Comparison of ENCODE assay signal across 9 cellular contexts in genomic region chr14:49896956-49897355, GRCh38. TPM values are rescaled to one million over a fixed set of nuclear protein-coding genes. Genes with fewer than 3 reads are reported as not detected.
DNase-seq lines count a peak whose midpoint lies in the region; ATAC-seq, FAIRE-seq and TF ChIP-seq lines count a peak whose summit lies in the region.
"Had no signal": no experiment of that assay in that cellular context is flagged by ENCODE, and none has a peak within 500 bp of the region (broad histone marks: within the 10 kb centered on the region; RNA-seq: fewer than 3 reads in every experiment).

No MANE protein-coding gene starts in this region.

- peaks cover 12% of the 10 kb centered on the region; the same call in 1 of the 2 replicates for H4K20me1 ChIP-seq in K562 (replicated peaks; ENCODE audit: control insufficient read depth, insufficient read depth, low read length)

- H3K36me3 ChIP-seq in HEK293 (ENCODE audit: control insufficient read depth in 2 of 2, insufficient read depth in 1 of 2, low read length in 2 of 2), result peaks cover 3 to 27% of the 10 kb centered on the region in 2 experiments; a peak in 2 of 3 replicates
- peaks cover 26% of the 10 kb centered on the region for H3K36me3 ChIP-seq in K562 (ENCODE audit: control insufficient read depth, insufficient read depth, low read length)

- no peak for TF ChIP-seq RAD21 in K562 (CRISPR knock-in tag; conservative IDR thresholded peaks at IDR 0.05 in 1 of 2, IDR thresholded peaks at IDR 0.05 in 1 of 2)

- intact Hi-C loops in K562 (cut with micrococcal nuclease), result loop anchor here (1.0 to 5.0 kb wide), 3 partner anchors 75 to 165 kb away; no protein-coding TSS in a partner anchor

- no peaks in the 10 kb centered on the region for H3K27me3 Mint-ChIP-seq in naive B cell

- no peak for TF ChIP-seq CTCF in AG04449 (IDR thresholded peaks at IDR 0.05; ENCODE audit: insufficient read depth, low read length, missing control alignments)
- TF ChIP-seq CTCF in HEK293 (tag by site-specific recombination; IDR thresholded peaks at IDR 0.05), result no peak
- TF ChIP-seq CTCF in K562 (IDR thresholded peaks at IDR 0.05 in 2 of 3, conservative IDR thresholded peaks at IDR 0.05 in 1 of 3; ENCODE audit: insufficient read depth in 2 of 3, low read depth in 1 of 3, low read length in 3 of 3), result no peak

- ATAC-seq in K562, result no peak
- ATAC-seq in naive B cell (ENCODE audit: low read depth in 2 of 2), result no peak

- H3K27me3 ChIP-seq in K562 (ENCODE audit: control insufficient read depth in 2 of 2, insufficient read depth in 2 of 2, low read length in 2 of 2), result no peaks in the 10 kb centered on the region

- peak overlapping the region; percentile 25 to 100 (median 84) for H3K4me3 Mint-ChIP-seq in naive B cell

- H3K27ac ChIP-seq in HEK293 (ENCODE audit: extremely low read depth, low read depth, low read length) (no peak overlapping the region), K562 (ENCODE audit: extremely low read depth, low read depth, low read length) (peak overlapping the region; percentile 44)

- H3K4me1 Mint-ChIP-seq in naive B cell, result peaks cover 42 to 56% (median 56%) of the 10 kb centered on the region in 3 donors

- POLR2A ChIA-PET in AG04449 (lab: Yijun Ruan, JAX), result no interaction called here
- POLR2A ChIA-PET in HEK293 (lab: Yijun Ruan, JAX), result no interaction called here
- POLR2A ChIA-PET in K562 (lab: Yijun Ruan, JAX), result no interaction called here

- H3K79me2 ChIP-seq in K562 (ENCODE audit: control insufficient read depth, insufficient read depth, low read length), result peaks cover 65% of the 10 kb centered on the region

- peak overlapping the region; percentile 67 for H3K4me2 ChIP-seq in K562 (ENCODE audit: insufficient read depth, low read length)

- TF ChIP-seq EP300 in K562 (IDR thresholded peaks at IDR 0.05; ENCODE audit: low read length), result no peak

- BruUV-seq in K562 (replicated peaks; lab: Mats Ljungman, UMichigan), result no TSS peak

- DNase-seq in AG04449 (ENCODE audit: low read depth, low spot score), result no peak
- DNase-seq in K562 (ENCODE audit: extremely low read depth in 1 of 4, low spot score in 3 of 4), result no peak
- no peak for DNase-seq in naive B cell
- no peak for DNase-seq in NCI-H510A (lab: John Stamatoyannopoulos, UW)
- no peak for DNase-seq in medulla oblongata (ENCODE audit: extremely low spot score)
- no peak for DNase-seq in activated CD4-positive, CD25-positive, alpha-beta regulatory T cell (lab: John Stamatoyannopoulos, UW)
- no peak for DNase-seq in HuH-7.5 (ENCODE audit: low spot score)
- DNase-seq: stimulated activated CD8-positive, alpha-beta memory T cell treated with anti-CD3 and anti-CD28 coated beads, Interleukin-4, amount 100 ng/mL, for 48 hours had no signal

- no peaks in the 10 kb centered on the region for H3K9me1 ChIP-seq in K562 (ENCODE audit: control insufficient read depth, insufficient read depth, low read length)

- CTCF ChIA-PET in AG04449 (lab: Yijun Ruan, JAX) (interaction anchor here (1.0 kb wide), 1 partner anchor 207 kb away, joined by 3 read pairs; no protein-coding TSS in a partner anchor), HEK293 (lab: Yijun Ruan, JAX) (interaction anchor here (1.0 to 1.3 kb wide), 2 partner anchors 11 to 207 kb away, joined by 3 to 4 read pairs; no protein-coding TSS in a partner anchor), K562 (lab: Yijun Ruan, JAX; ENCODE audit: low intra/inter-chr PET ratio) (no interaction called here)

- H3K4me1 ChIP-seq in HEK293 (ENCODE audit: control insufficient read depth, insufficient read depth, low read length) (no peaks in the 10 kb centered on the region; the same call in 1 of the 2 replicates), K562 (replicated peaks in 1 of 2; ENCODE audit: control insufficient read depth in 2 of 2, insufficient read depth in 2 of 2, low read length in 2 of 2) (peaks cover 0 to 5% of the 10 kb centered on the region in 2 experiments; a peak in 1 of 5 replicates)

- H3K9me3 ChIP-seq in HEK293 (ENCODE audit: control insufficient read depth, insufficient read depth, low read depth, low read length) (no peaks in the 10 kb centered on the region), K562 (replicated peaks; ENCODE audit: control insufficient read depth, insufficient read depth, low read depth, low read length) (no peaks in the 10 kb centered on the region)

- in situ Hi-C loops in K562 (cut with MboI), result no loop called here

- H3K4me3 ChIP-seq in AG04449 (ENCODE audit: low read depth, low read length) (peak overlapping the region; percentile 22; the same call in 1 of the 2 replicates), HEK293 (ENCODE audit: low read depth, low read length) (peak overlapping the region; percentile 20), K562 (peak overlapping the region; percentile 17)

- H3K36me3 Mint-ChIP-seq in naive B cell, result peaks cover 20 to 29% of the 10 kb centered on the region in 2 donors

- no peak overlapping the region for H2AFZ ChIP-seq in K562 (ENCODE audit: low read depth, low read length)

- H3K27ac Mint-ChIP-seq in naive B cell, result peak overlapping the region in 5 of 6 donors; percentile 28 to 88 (median 84)

- 5% methylated on average over 5 of the region's 5 CpGs for WGBS in K562 (ENCODE audit: insufficient coverage, low coverage, missing lambda C conversion rate)

- TF ChIP-seq POLR2A in K562 (conservative IDR thresholded peaks at IDR 0.05), result no peak

- no peak for FAIRE-seq in K562 (lab: Jason Lieb, UNC)

- H3K9ac ChIP-seq in K562 (ENCODE audit: insufficient read depth in 1 of 2, low read depth in 2 of 2, low read length in 2 of 2), result peak overlapping the region in 1 of 2 experiments; percentile 87; a peak in 2 of 4 replicates

- H3K9me3 Mint-ChIP-seq in naive B cell, result no peaks in the 10 kb centered on the region

TF ChIP-seq in K562, 482 proteins besides CTCF, POLR2A, EP300 and RAD21 (continues in another document):
- TF ChIP-seq TRIM25 (IDR thresholded peaks at IDR 0.05; ENCODE audit: borderline replicate concordance) (no peak), SRSF9 (IDR thresholded peaks at IDR 0.05; ENCODE audit: borderline replicate concordance, low read depth, low read length) (no peak)

RNA-seq across cellular contexts. Expression of gene ARF6, which starts 4.1 kb away (rescaled TPM):
- total RNA-seq in K562 (2011; cell fraction: chromatin; rRNA removed; ENCODE audit: low replicate concordance), result 12.1 and 12.2 TPM in 2 replicates
- 9.1 and 10.3 TPM in 2 replicates for total RNA-seq in K562 (2011; cell fraction: nucleolus; rRNA removed)
- 11.2 and 16.2 TPM in 2 replicates for total RNA-seq in K562 (2011; cell fraction: nucleoplasm; rRNA removed)
- total RNA-seq in K562 (2014; rRNA removed) (24.9 and 29.9 TPM in 2 replicates), K562 (2014; rRNA removed; fragmentation: Illumina TruSeq; extraction: Trizol) (18.5 and 19.2 TPM in 2 replicates), K562 (2015; rRNA removed; fragmentation: Illumina TruSeq; extraction: Trizol) (22.8 and 23.3 TPM in 2 replicates), K562 (2021) (33.6 and 35.2 TPM in 2 replicates)
- polyA plus RNA-seq in K562 (2011; rRNA removed) (14.2 and 16.3 TPM in 2 replicates), K562 (2014; fragmentation: Illumina TruSeq; extraction: Trizol) (25.7 and 28.8 TPM in 2 replicates), K562 (2014; fragmentation: Nextera tagmentation; extraction: Ambion mirVana) (10 to 100 TPM; 15.3 to 32.5 TPM), K562 (2014; rRNA removed) (23.6 and 27.1 TPM in 2 replicates), naive B cell (ENCODE audit: low read depth in 6 of 6) (100 to 1,000 TPM; 161 to 190 (median 184) TPM)
- polyA plus RNA-seq in K562 (2011; cell fraction: cytosol; rRNA removed), result 9.6 and 14.5 TPM in 2 replicates
- 11.4 and 14.0 TPM in 2 replicates for polyA plus RNA-seq in K562 (2011; cell fraction: nucleus; rRNA removed)
- 28.6 and 33.5 TPM in 2 replicates for polyA plus RNA-seq in K562 (2012)
- 17.7 and 17.9 TPM in 2 replicates for polyA minus RNA-seq in K562 (2011; rRNA and poly(A)+ RNA removed)
- 11.6 and 12.2 TPM in 2 replicates for polyA minus RNA-seq in K562 (2011; cell fraction: cytosol; rRNA and poly(A)+ RNA removed)
- polyA minus RNA-seq in K562 (2011; cell fraction: nucleus; rRNA and poly(A)+ RNA removed), result 9.0 and 14.4 TPM in 2 replicates

RNA-seq across cellular contexts. Expression of gene NEMF, which starts 44.4 kb away (rescaled TPM):
- 151 and 436 TPM in 2 replicates for total RNA-seq in K562 (2011; cell fraction: chromatin; rRNA removed; ENCODE audit: low replicate concordance)
- 66.5 and 78.6 TPM in 2 replicates for total RNA-seq in K562 (2011; cell fraction: nucleolus; rRNA removed)
- 121 and 142 TPM in 2 replicates for total RNA-seq in K562 (2011; cell fraction: nucleoplasm; rRNA removed)
- total RNA-seq in K562 (2014; rRNA removed), result 58.6 and 59.6 TPM in 2 replicates
- total RNA-seq in K562 (2014; rRNA removed; fragmentation: Illumina TruSeq; extraction: Trizol), result 82.4 and 89.9 TPM in 2 replicates
- total RNA-seq in K562 (2015; rRNA removed; fragmentation: Illumina TruSeq; extraction: Trizol), result 94.4 and 104 TPM in 2 replicates
- total RNA-seq in K562 (2021), result 60.6 and 61.0 TPM in 2 replicates
- 50.5 and 59.2 TPM in 2 replicates for polyA plus RNA-seq in K562 (2011; rRNA removed)
- 4.7 and 12.4 TPM in 2 replicates for polyA plus RNA-seq in K562 (2011; cell fraction: cytosol; rRNA removed)
- 55.0 and 74.9 TPM in 2 replicates for polyA plus RNA-seq in K562 (2011; cell fraction: nucleus; rRNA removed)
- polyA plus RNA-seq in K562 (2012), result 29.6 and 43.1 TPM in 2 replicates
- 65.1 and 89.1 TPM in 2 replicates for polyA plus RNA-seq in K562 (2014; fragmentation: Illumina TruSeq; extraction: Trizol)
- 10 to 100 TPM; 38.8 to 73.2 TPM for polyA plus RNA-seq in K562 (2014; fragmentation: Nextera tagmentation; extraction: Ambion mirVana)
- 55.9 and 60.0 TPM in 2 replicates for polyA plus RNA-seq in K562 (2014; rRNA removed)
- polyA minus RNA-seq in K562 (2011; rRNA and poly(A)+ RNA removed), result 140 and 166 TPM in 2 replicates
- 26.8 and 51.8 TPM in 2 replicates for polyA minus RNA-seq in K562 (2011; cell fraction: cytosol; rRNA and poly(A)+ RNA removed)
- 80.1 and 150 TPM in 2 replicates for polyA minus RNA-seq in K562 (2011; cell fraction: nucleus; rRNA and poly(A)+ RNA removed)
- polyA plus RNA-seq in naive B cell (ENCODE audit: low read depth in 6 of 6), result 10 to 100 TPM; 42.8 to 80.8 (median 50.0) TPM

Comparison
In these comparisons a context has a peak if more than half of its experiments do, and no peak if none do; other contexts are left out.
1. RNA of gene ARF6, which starts 4.1 kb away (polyA plus RNA-seq): 161 to 190 TPM in naive B cell; 9.6 to 33.5 TPM in K562; every median in the first group is over 4 times any median in the second.
2. Peak in every context shown above with its lines, with median percentiles within 50 percentile points of each other: H3K4me3 ChIP-seq.